In genomic region chr4:169070071-169070894, GRCh38 we compare ENCODE assay signal across 8 cellular contexts.
DNase-seq lines count a peak whose midpoint lies in the region; ATAC-seq, FAIRE-seq and TF ChIP-seq lines count a peak whose summit lies in the region.

No MANE protein-coding gene starts in this region.

- no peak for TF ChIP-seq CTCF in kidney (IDR thresholded peaks at IDR 0.05; ENCODE audit: borderline replicate concordance, extremely low read depth, insufficient read depth)

- H3K4me3 ChIP-seq in HUES48 (ENCODE audit: low read depth, low read length) (peak overlapping the region; percentile 20; the same call in 1 of the 2 replicates), kidney (ENCODE audit: low read length in 2 of 2) (no peak overlapping the region)

- ATAC-seq in GM18907 (IDR thresholded peaks at IDR 0.05; ENCODE audit: unreplicated experiment), result no peak

- H3K9ac ChIP-seq in HUES48 (ENCODE audit: low read depth, low read length) (peak overlapping the region; percentile 18; the same call in 1 of the 2 replicates), kidney (ENCODE audit: low read length in 2 of 2) (no peak overlapping the region)

- no peaks in the 10 kb centered on the region for H3K27me3 ChIP-seq in HUES48 (ENCODE audit: control insufficient read depth, insufficient read depth, low read length)

- H3K36me3 ChIP-seq in HUES48 (ENCODE audit: control insufficient read depth, insufficient read depth, low read length) (no peaks in the 10 kb centered on the region), kidney (ENCODE audit: control insufficient read depth in 1 of 2, insufficient read depth in 2 of 2, low read length in 2 of 2) (no peaks in the 10 kb centered on the region)

- H3K27ac ChIP-seq in HUES48 (ENCODE audit: low read depth, low read length), result peak overlapping the region; percentile 91
- H3K27ac ChIP-seq in kidney (ENCODE audit: low read depth in 2 of 2, low read length in 2 of 2), result no peak overlapping the region

- H3K9me3 ChIP-seq in HUES48 (ENCODE audit: control insufficient read depth, insufficient read depth, low read length) (no peaks in the 10 kb centered on the region), kidney (ENCODE audit: control insufficient read depth in 1 of 2, low read length in 2 of 2) (no peaks in the 10 kb centered on the region)

- intact Hi-C loops in kidney (cut with DNase I), result no loop called here

- H3K4me1 ChIP-seq in HUES48 (ENCODE audit: control insufficient read depth, insufficient read depth, low read length) (peaks cover 19% of the 10 kb centered on the region), kidney (ENCODE audit: control insufficient read depth in 1 of 2, insufficient read depth in 1 of 2, low read depth in 1 of 2, low read length in 2 of 2) (no peaks in the 10 kb centered on the region)

- FAIRE-seq in kidney (lab: Jason Lieb, UNC) (no peak), urothelium cell line (lab: Jason Lieb, UNC) (no peak)

- DNase-seq in A172 (ENCODE audit: low spot score) (peak; percentile 90), amniotic stem cell (lab: John Stamatoyannopoulos, UW) (peak; percentile 91), kidney (peak; percentile 84), urothelium cell line (ENCODE audit: low spot score) (peak; percentile 46), MV-4-11 (lab: John Stamatoyannopoulos, UW) (no peak)
- no peak for DNase-seq in activated CD4-positive, alpha-beta T cell treated with anti-CD3 and anti-CD28 coated beads, Interleukin-2, amount 50 U/mL, for 48 hours

Comparison
In these comparisons a context has a peak if more than half of its experiments do, and no peak if none do; other contexts are left out.
1. DNase-seq: peak in A172 (single experiment), amniotic stem cell (single experiment), kidney (single experiment) and urothelium cell line (single experiment); none in activated CD4-positive, alpha-beta T cell treated with anti-CD3 and anti-CD28 coated beads, Interleukin-2, amount 50 U/mL, for 48 hours (0 of 2) and MV-4-11 (single experiment).